Comparison of ENCODE assay signal across 7 cellular contexts in genomic region chr4:58981828-58982227, GRCh38.
"Had no signal": no experiment of that assay in that cellular context is flagged by ENCODE, and none has a peak within 500 bp of the region (broad histone marks: within the 10 kb centered on the region; RNA-seq: fewer than 3 reads in every experiment).

No MANE protein-coding gene starts in this region.

- H3K27ac ChIP-seq: HL-60 had no signal

- H3K4me3 Mint-ChIP-seq: IgD-negative memory B cell had no signal

- FAIRE-seq: HepG2, HTR-8/SVneo, K562 had no signal

- DNase-seq: IMR-90, KBM-7 had no signal

- H3K4me3 ChIP-seq: K562 had no signal

- H3K27me3 Mint-ChIP-seq: IgD-negative memory B cell had no signal

- H3K36me3 Mint-ChIP-seq: IgD-negative memory B cell had no signal

- H3K27ac Mint-ChIP-seq: IgD-negative memory B cell had no signal

- ATAC-seq: HepG2, K562 had no signal
